12 cellular contexts compared by ENCODE assay signal in genomic region chr1:61950418-61950817, GRCh38.
DNase-seq lines count a peak whose midpoint lies in the region; ATAC-seq and TF ChIP-seq lines count a peak whose summit lies in the region.
"Had no signal": no experiment of that assay in that cellular context is flagged by ENCODE, and none has a peak within 500 bp of the region (broad histone marks: within the 10 kb centered on the region; RNA-seq: fewer than 3 reads in every experiment).

No MANE protein-coding gene starts in this region.

- H3K27ac Mint-ChIP-seq in endothelial cell (ENCODE audit: unreplicated experiment) (no peak overlapping the region), progenitor cell of endocrine pancreas (no peak overlapping the region)
- H3K27ac Mint-ChIP-seq: activated T-cell treated with anti-CD3 and anti-CD28 coated beads, Interleukin-2, amount 50 U/mL, for 24 hours had no signal

- ATAC-seq in HG02763 (IDR thresholded peaks at IDR 0.05; ENCODE audit: unreplicated experiment): no peak
- no peak for ATAC-seq in HG03354 (IDR thresholded peaks at IDR 0.05; ENCODE audit: poor library complexity, severe bottlenecking, unreplicated experiment)
- ATAC-seq: esophagus mucosa had no signal

- H3K9me3 Mint-ChIP-seq in endothelial cell (ENCODE audit: unreplicated experiment) (no peaks in the 10 kb centered on the region), progenitor cell of endocrine pancreas (ENCODE audit: low read depth) (peaks cover 7% of the 10 kb centered on the region)

- TF ChIP-seq CTCF in OCI-LY1 (IDR thresholded peaks at IDR 0.05; ENCODE audit: low read length) (peak; percentile 70), endothelial cell (IDR thresholded peaks at IDR 0.05; ENCODE audit: unreplicated experiment) (peak; percentile 16), progenitor cell of endocrine pancreas (IDR thresholded peaks at IDR 0.05; ENCODE audit: unreplicated experiment) (peak; percentile 33)

- H4K20me1 ChIP-seq in OCI-LY1 (ENCODE audit: insufficient read depth, low read length): no peaks in the 10 kb centered on the region

- peak; percentile 21 for DNase-seq in NCI-H82 (lab: John Stamatoyannopoulos, UW)
- no peak for DNase-seq in NCI-H82 treated with DMSO at 0.1 percent for 48 hours (lab: John Stamatoyannopoulos, UW; ENCODE audit: unreplicated experiment)
- DNase-seq in endothelial cell (ENCODE audit: low spot score): no peak
- DNase-seq in progenitor cell of endocrine pancreas (ENCODE audit: low spot score, unreplicated experiment): no peak
- no peak for DNase-seq in substantia nigra (lab: John Stamatoyannopoulos, UW)
- DNase-seq: activated T-cell treated with anti-CD3 and anti-CD28 coated beads, Interleukin-2, amount 50 U/mL, for 24 hours; pancreas; stimulated activated CD8-positive, alpha-beta memory T cell treated with anti-CD3 and anti-CD28 coated beads, Interleukin-4, amount 100 ng/mL, for 48 hours had no signal

- H3K27me3 Mint-ChIP-seq in endothelial cell (ENCODE audit: unreplicated experiment) (peaks cover 2% of the 10 kb centered on the region), progenitor cell of endocrine pancreas (no peaks in the 10 kb centered on the region)
- H3K27me3 Mint-ChIP-seq: activated T-cell treated with anti-CD3 and anti-CD28 coated beads, Interleukin-2, amount 50 U/mL, for 24 hours had no signal

- H3K36me3 Mint-ChIP-seq in endothelial cell (ENCODE audit: low read depth, unreplicated experiment): no peaks in the 10 kb centered on the region
- peaks cover 17% of the 10 kb centered on the region for H3K36me3 Mint-ChIP-seq in progenitor cell of endocrine pancreas (ENCODE audit: insufficient read depth)

- H3K4me1 Mint-ChIP-seq in endothelial cell (ENCODE audit: unreplicated experiment) (peaks cover 5% of the 10 kb centered on the region), progenitor cell of endocrine pancreas (ENCODE audit: low read depth) (peaks cover 10% of the 10 kb centered on the region)

- no peak overlapping the region for H3K4me3 Mint-ChIP-seq in endothelial cell (ENCODE audit: unreplicated experiment)
- no peak overlapping the region for H3K4me3 Mint-ChIP-seq in progenitor cell of endocrine pancreas (ENCODE audit: low read depth)
- H3K4me3 Mint-ChIP-seq: activated T-cell treated with anti-CD3 and anti-CD28 coated beads, Interleukin-2, amount 50 U/mL, for 24 hours had no signal

- no peaks in the 10 kb centered on the region for H3K9me3 ChIP-seq in OCI-LY1 (ENCODE audit: low read length)
- H3K9me3 ChIP-seq: pancreas had no signal

- no peaks in the 10 kb centered on the region; the same call in 1 of the 2 replicates for H3K36me3 ChIP-seq in OCI-LY1 (ENCODE audit: insufficient read depth, low read length)
- H3K36me3 ChIP-seq: pancreas had no signal

- H3K9ac ChIP-seq in OCI-LY1 (ENCODE audit: low read length): no peak overlapping the region

- no peaks in the 10 kb centered on the region for H3K79me2 ChIP-seq in OCI-LY1 (ENCODE audit: insufficient read depth, low read length)

- no peak overlapping the region for H3K4me2 ChIP-seq in OCI-LY1 (ENCODE audit: low read length)

- H3F3A ChIP-seq in OCI-LY1 (ENCODE audit: insufficient read depth, low read length): no peaks in the 10 kb centered on the region

- no peak overlapping the region for H3K4me3 ChIP-seq in OCI-LY1 (ENCODE audit: low read depth, low read length, poor library complexity, severe bottlenecking)
- H3K4me3 ChIP-seq: pancreas had no signal

- H3K27ac ChIP-seq in OCI-LY1 (ENCODE audit: low read depth, low read length, poor library complexity, severe bottlenecking): no peak overlapping the region
- H3K27ac ChIP-seq in substantia nigra (ENCODE audit: low read depth, low read length, poor library complexity, severe bottlenecking): no peak overlapping the region
- H3K27ac ChIP-seq: pancreas had no signal

- no peak overlapping the region for H2AFZ ChIP-seq in OCI-LY1 (ENCODE audit: low read length)

- no peaks in the 10 kb centered on the region for H3K4me1 ChIP-seq in OCI-LY1 (ENCODE audit: insufficient read depth, low read length, severe bottlenecking)

- H3K9me2 ChIP-seq in OCI-LY1 (ENCODE audit: low read depth, low read length): no peaks in the 10 kb centered on the region

- no peaks in the 10 kb centered on the region for H3K27me3 ChIP-seq in OCI-LY1 (ENCODE audit: insufficient read depth, low read length)
- H3K27me3 ChIP-seq: pancreas had no signal

Comparison
In these comparisons a context has a peak if more than half of its experiments do, and no peak if none do; other contexts are left out.
1. CTCF ChIP-seq: peak in every context shown above with its lines; median percentile 70 in OCI-LY1; 33 in progenitor cell of endocrine pancreas; 16 in endothelial cell.